8 cellular contexts compared by ENCODE assay signal in the genomic region with DNA sequence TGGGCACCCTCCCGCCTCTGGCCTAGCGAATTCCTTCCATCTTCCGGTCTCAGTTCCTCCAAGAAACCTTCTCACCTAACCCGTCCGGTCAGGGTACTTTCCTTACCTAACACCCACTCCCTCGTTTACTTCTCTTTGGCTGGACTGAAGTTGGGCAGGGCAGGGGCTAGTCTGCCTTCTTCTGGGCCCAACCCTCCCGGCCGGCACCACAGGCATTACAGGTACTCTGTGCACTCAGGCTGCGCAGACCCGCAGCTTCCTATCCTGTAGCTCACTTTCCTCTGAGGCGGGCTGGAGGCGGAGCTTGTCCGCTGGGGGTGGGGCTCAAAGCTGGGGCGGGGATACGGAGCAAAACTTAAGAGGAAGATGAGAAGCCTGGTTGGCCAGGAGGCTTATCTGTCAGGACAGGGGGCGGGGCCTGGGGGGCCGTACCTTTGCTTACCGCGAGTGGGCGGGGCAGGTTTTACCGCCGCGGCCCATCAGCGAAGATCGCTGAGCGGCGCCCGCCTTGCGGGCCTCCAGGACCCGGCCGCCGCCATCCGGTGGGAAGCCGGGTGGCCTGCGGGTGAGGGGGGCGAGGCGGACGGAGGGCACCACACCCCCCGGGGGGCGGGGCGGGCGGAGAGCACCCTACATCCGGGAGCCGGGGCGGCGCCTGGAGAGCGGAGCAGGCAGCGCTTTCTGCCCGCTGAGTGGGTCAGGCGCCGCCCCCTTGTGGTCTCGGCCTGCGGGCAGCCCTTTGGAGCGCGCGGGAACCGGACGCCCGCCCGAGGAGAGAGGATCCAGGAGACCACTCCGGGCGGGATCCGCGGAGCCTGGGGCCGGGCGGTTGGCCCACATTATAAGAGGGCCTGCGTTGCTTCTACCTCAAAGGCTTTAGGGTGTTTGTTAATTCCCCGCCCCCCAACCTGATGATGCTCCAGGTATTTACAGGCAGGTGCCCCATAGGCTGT.
DNase-seq lines count a peak whose midpoint lies in the region; ATAC-seq and TF ChIP-seq lines count a peak whose summit lies in the region.

No MANE protein-coding gene starts in this region.

- peak overlapping the region; percentile 74 for H3K27ac ChIP-seq in RWPE1

- peak; percentile 95 for ATAC-seq in stimulated activated naive CD8-positive, alpha-beta T cell treated with anti-CD3 and anti-CD28 coated beads, Interleukin-15, Interleukin-2, amounts not matched to agents 100 U/mL and 50 U/mL, for 24 hours

- H3K4me3 ChIP-seq in LNCaP clone FGC (ENCODE audit: low read depth, low read length), result peak overlapping the region; percentile 56

- peaks cover 10% of the 10 kb centered on the region for H3K4me1 Mint-ChIP-seq in nephron

- DNase-seq in EL, result peak; percentile 89
- DNase-seq in GOT3 (lab: John Stamatoyannopoulos, UW), result peak; percentile 89
- DNase-seq in LNCaP clone FGC (ENCODE audit: low read depth), result peak; percentile 94
- DNase-seq in RWPE1 (ENCODE audit: low spot score), result peak; percentile 95
- DNase-seq in activated T-helper 9 cell treated with anti-CD3 and anti-CD28 coated beads, Interleukin-2, amount 50 U/mL, for 16 hours (ENCODE audit: low read depth), result peak; percentile 96
- DNase-seq in fibroblast of the conjunctiva (ENCODE audit: low read depth), result peak; percentile 86
- DNase-seq in stimulated activated naive CD8-positive, alpha-beta T cell treated with anti-CD3 and anti-CD28 coated beads, Interleukin-15, Interleukin-2, amounts not matched to agents 100 U/mL and 50 U/mL, for 24 hours, result peak; percentile 97

- CTCF ChIA-PET in RWPE1 (lab: Yijun Ruan, JAX), result interaction anchor here (0.6 kb wide), 1 partner anchor 761 kb away, joined by 3 read pairs; no protein-coding TSS in a partner anchor

- POLR2A ChIA-PET in RWPE1 (lab: Yijun Ruan, JAX; ENCODE audit: low non-redundant PET), result no interaction called here

- no peaks in the 10 kb centered on the region for H3K27me3 Mint-ChIP-seq in nephron (ENCODE audit: low read depth)

- TF ChIP-seq CTCF in LNCaP clone FGC (IDR thresholded peaks at IDR 0.05; ENCODE audit: control insufficient read depth, extremely low read depth, insufficient read depth) (peak; percentile 36; the same call in 1 of the 2 replicates), RWPE1 (conservative IDR thresholded peaks at IDR 0.05; ENCODE audit: low read depth) (peak; percentile 48), nephron (IDR thresholded peaks at IDR 0.05; ENCODE audit: unreplicated experiment in 3 of 3) (peak; percentile 44 to 71 (median 49))

- H3K4me3 Mint-ChIP-seq in nephron, result peak overlapping the region; percentile 93 to 95 (median 94)

- no peaks in the 10 kb centered on the region for H3K9me3 Mint-ChIP-seq in nephron

- H3K36me3 Mint-ChIP-seq in nephron (ENCODE audit: low read depth), result no peaks in the 10 kb centered on the region

- H3K27ac Mint-ChIP-seq in nephron, result peak overlapping the region; percentile 85 to 98 (median 98)

Comparison
In these comparisons a context has a peak if more than half of its experiments do, and no peak if none do; other contexts are left out.
1. Peak in every context shown above with its lines: DNase-seq, ATAC-seq, H3K4me3 ChIP-seq and H3K27ac ChIP-seq.